ENCODE assay signal across 17 cellular contexts in the genomic region with DNA sequence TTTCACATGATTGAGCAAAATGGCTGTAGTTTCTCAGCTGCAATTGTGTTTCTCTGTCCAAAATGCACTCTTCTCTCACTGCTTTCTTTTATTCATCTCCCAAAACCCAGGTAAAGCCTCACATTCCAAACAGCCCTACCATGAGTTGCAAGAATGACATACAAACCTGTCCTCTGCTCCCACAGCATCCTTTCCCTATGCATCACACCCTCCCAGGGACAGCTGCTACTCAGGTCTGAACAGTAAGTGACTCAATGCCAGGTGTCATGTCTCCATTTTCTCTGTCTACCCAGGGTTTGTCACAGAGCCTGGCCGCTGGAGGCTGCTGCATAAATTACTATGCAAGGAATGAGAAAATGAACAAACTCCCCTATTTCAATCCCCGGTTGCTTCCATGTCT.
"Had no signal": no experiment of that assay in that cellular context is flagged by ENCODE, and none has a peak within 500 bp of the region (broad histone marks: within the 10 kb centered on the region; RNA-seq: fewer than 3 reads in every experiment).

No MANE protein-coding gene starts in this region.

- H3K27me3 ChIP-seq: colonic mucosa, ovary, right atrium auricular region had no signal

- ATAC-seq: heart left ventricle, left lobe of liver, natural killer cell had no signal

- H3K9me3 Mint-ChIP-seq: neural crest cell had no signal

- H3K4me1 ChIP-seq: colonic mucosa, heart left ventricle, right atrium auricular region had no signal

- H3K4me3 ChIP-seq: colonic mucosa, heart left ventricle, ovary, right atrium auricular region, smooth muscle cell had no signal

- H3K27ac ChIP-seq: colonic mucosa, heart left ventricle, ovary, right atrium auricular region had no signal

- H3K9me3 ChIP-seq: colonic mucosa, heart left ventricle, ovary, right atrium auricular region had no signal

- H3K4me2 ChIP-seq: smooth muscle cell had no signal

- H3K36me3 Mint-ChIP-seq: memory B cell, mesothelial cell of epicardium, natural killer cell, type B pancreatic cell had no signal

- H3K27ac Mint-ChIP-seq: endodermal cell, memory B cell, mesothelial cell of epicardium, natural killer cell, type B pancreatic cell had no signal

- DNase-seq: colonic mucosa; dermis blood vessel endothelial cell; endodermal cell; heart left ventricle; hippocampal formation; kidney glomerular epithelial cell; natural killer cell; ovary; stimulated activated CD4-positive, alpha-beta T cell treated with anti-CD3 and anti-CD28 coated beads, Interleukin-2, amount 100 ng/mL, for 48 hours; stimulated activated naive CD4-positive, alpha-beta T cell treated with Interleukin-2 at 50 U/mL for 16 hours had no signal

- H3K4me3 Mint-ChIP-seq: endodermal cell, memory B cell, mesothelial cell of epicardium, natural killer cell, neural crest cell, type B pancreatic cell had no signal

- H3K4me1 Mint-ChIP-seq: endodermal cell, memory B cell, natural killer cell, neural crest cell had no signal

- H3K36me3 ChIP-seq: colonic mucosa, heart left ventricle, ovary, right atrium auricular region had no signal
